1 cellular context compared by ENCODE assay signal in the genomic region with DNA sequence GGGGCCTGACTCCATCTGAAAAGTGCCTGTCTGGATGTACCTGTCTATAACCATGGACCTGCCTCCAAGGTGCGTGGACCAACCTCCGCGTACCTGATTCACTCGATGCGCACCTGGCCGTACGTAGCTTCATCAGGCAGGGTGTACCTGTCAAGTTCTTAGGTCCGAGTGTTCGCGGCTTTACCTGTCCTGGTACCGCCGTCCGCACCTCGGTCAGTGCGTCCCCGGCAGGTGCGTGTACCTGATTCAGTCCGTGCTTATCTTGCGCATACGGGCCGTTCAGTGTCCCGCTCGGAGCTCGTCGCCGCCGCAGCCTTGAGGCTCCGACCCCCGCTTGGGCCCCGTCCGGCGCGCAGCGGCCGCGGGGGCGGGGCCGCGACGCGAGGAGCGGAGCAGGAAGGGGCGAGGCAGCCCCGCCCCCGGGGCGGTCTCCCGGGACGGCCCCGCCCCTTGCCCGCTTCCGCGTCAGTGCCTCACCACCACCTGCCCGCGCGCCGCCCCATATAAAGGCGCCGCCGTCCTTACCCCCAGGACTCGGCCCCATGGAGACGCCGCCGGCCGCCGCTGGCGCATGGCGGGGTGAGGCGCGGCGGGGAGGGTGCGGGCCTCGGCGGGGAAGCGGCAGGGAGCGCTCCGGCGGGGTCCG.
TF ChIP-seq lines count a peak whose summit lies in the region.

A gene (plus strand): TSS at position 530 of the 646 bp plus-strand sequence. CDS start 917 bp downstream, outside the sequence.

TF ChIP-seq in HepG2, 621 proteins besides CTCF, POLR2A, EP300 and RAD21 (continued from another document and continues in another):
- TF ChIP-seq, protein P1, sequence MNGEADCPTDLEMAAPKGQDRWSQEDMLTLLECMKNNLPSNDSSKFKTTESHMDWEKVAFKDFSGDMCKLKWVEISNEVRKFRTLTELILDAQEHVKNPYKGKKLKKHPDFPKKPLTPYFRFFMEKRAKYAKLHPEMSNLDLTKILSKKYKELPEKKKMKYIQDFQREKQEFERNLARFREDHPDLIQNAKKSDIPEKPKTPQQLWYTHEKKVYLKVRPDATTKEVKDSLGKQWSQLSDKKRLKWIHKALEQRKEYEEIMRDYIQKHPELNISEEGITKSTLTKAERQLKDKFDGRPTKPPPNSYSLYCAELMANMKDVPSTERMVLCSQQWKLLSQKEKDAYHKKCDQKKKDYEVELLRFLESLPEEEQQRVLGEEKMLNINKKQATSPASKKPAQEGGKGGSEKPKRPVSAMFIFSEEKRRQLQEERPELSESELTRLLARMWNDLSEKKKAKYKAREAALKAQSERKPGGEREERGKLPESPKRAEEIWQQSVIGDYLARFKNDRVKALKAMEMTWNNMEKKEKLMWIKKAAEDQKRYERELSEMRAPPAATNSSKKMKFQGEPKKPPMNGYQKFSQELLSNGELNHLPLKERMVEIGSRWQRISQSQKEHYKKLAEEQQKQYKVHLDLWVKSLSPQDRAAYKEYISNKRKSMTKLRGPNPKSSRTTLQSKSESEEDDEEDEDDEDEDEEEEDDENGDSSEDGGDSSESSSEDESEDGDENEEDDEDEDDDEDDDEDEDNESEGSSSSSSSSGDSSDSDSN (CRISPR knock-in tag; IDR thresholded peaks at IDR 0.05): peak; percentile 33; the same call in 1 of the 2 replicates
- TF ChIP-seq, protein P2, sequence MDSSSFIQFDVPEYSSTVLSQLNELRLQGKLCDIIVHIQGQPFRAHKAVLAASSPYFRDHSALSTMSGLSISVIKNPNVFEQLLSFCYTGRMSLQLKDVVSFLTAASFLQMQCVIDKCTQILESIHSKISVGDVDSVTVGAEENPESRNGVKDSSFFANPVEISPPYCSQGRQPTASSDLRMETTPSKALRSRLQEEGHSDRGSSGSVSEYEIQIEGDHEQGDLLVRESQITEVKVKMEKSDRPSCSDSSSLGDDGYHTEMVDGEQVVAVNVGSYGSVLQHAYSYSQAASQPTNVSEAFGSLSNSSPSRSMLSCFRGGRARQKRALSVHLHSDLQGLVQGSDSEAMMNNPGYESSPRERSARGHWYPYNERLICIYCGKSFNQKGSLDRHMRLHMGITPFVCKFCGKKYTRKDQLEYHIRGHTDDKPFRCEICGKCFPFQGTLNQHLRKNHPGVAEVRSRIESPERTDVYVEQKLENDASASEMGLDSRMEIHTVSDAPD (CRISPR knock-in tag; IDR thresholded peaks at IDR 0.05): peak; percentile 54; the same call in 1 of the 2 replicates
- TF ChIP-seq POLR2G (IDR thresholded peaks at IDR 0.05; ENCODE audit: low read depth, low read length) (peak; percentile 96), RCOR2 (CRISPR knock-in tag; IDR thresholded peaks at IDR 0.05) (no peak), CBX5 (CRISPR knock-in tag; IDR thresholded peaks at IDR 0.05; ENCODE audit: borderline replicate concordance) (0 out of 2 replicates have a peak, but pooled peaks have one; percentile 17), ZNF792 (CRISPR knock-in tag; IDR thresholded peaks at IDR 0.05) (0 out of 2 replicates have a peak, but pooled peaks have one; percentile 61), ZMYM3 (CRISPR knock-in tag; IDR thresholded peaks at IDR 0.05) (no peak), HOXA9 (CRISPR knock-in tag; IDR thresholded peaks at IDR 0.05; ENCODE audit: borderline replicate concordance) (0 out of 2 replicates have a peak, but pooled peaks have one; percentile 31), ZBTB42 (CRISPR knock-in tag; IDR thresholded peaks at IDR 0.05) (no peak), ZNF331 (CRISPR knock-in tag; IDR thresholded peaks at IDR 0.05) (peak; percentile 68; the same call in 1 of the 2 replicates), MZF1 (CRISPR knock-in tag; IDR thresholded peaks at IDR 0.05; ENCODE audit: borderline replicate concordance) (no peak), GATA4 (IDR thresholded peaks at IDR 0.05; ENCODE audit: borderline replicate concordance, low read depth) (peak; percentile 77; the same call in 1 of the 2 replicates), ZNF891 (CRISPR knock-in tag; IDR thresholded peaks at IDR 0.05) (no peak), TSC22D2 (CRISPR knock-in tag; IDR thresholded peaks at IDR 0.05; ENCODE audit: borderline replicate concordance) (peak; percentile 73; the same call in 1 of the 2 replicates), ZNF558 (CRISPR knock-in tag; IDR thresholded peaks at IDR 0.05; ENCODE audit: borderline replicate concordance) (0 out of 2 replicates have a peak, but pooled peaks have one; percentile 66), ZNF615 (CRISPR knock-in tag; IDR thresholded peaks at IDR 0.05; ENCODE audit: borderline replicate concordance) (no peak), JUN (CRISPR knock-in tag; IDR thresholded peaks at IDR 0.05) (no peak), ZNF234 (CRISPR knock-in tag; conservative IDR thresholded peaks at IDR 0.05) (0 out of 2 replicates have a peak, but pooled peaks have one; percentile 29), ZNF292 (CRISPR knock-in tag; IDR thresholded peaks at IDR 0.05; ENCODE audit: borderline replicate concordance, low read depth) (no peak), ZNF768 (CRISPR knock-in tag; IDR thresholded peaks at IDR 0.05) (0 out of 2 replicates have a peak, but pooled peaks have one; percentile 15), ZNF329 (CRISPR knock-in tag; IDR thresholded peaks at IDR 0.05; ENCODE audit: low read depth) (peak; percentile 54; the same call in 1 of the 2 replicates), ZNF569 (CRISPR knock-in tag; IDR thresholded peaks at IDR 0.05; ENCODE audit: borderline replicate concordance) (no peak), ZBTB7B (CRISPR knock-in tag; IDR thresholded peaks at IDR 0.05) (no peak), ZKSCAN8 (CRISPR knock-in tag; IDR thresholded peaks at IDR 0.05; ENCODE audit: borderline replicate concordance) (no peak), ZNF446 (CRISPR knock-in tag; IDR thresholded peaks at IDR 0.05) (0 out of 2 replicates have a peak, but pooled peaks have one; percentile 23), AGO2 (optimal IDR thresholded peaks at IDR 0.05; ENCODE audit: low read depth, low read length) (no peak), ARNT (IDR thresholded peaks at IDR 0.05) (no peak), SP4 (CRISPR knock-in tag; IDR thresholded peaks at IDR 0.05) (peak; percentile 98)
- TF ChIP-seq, protein P3, sequence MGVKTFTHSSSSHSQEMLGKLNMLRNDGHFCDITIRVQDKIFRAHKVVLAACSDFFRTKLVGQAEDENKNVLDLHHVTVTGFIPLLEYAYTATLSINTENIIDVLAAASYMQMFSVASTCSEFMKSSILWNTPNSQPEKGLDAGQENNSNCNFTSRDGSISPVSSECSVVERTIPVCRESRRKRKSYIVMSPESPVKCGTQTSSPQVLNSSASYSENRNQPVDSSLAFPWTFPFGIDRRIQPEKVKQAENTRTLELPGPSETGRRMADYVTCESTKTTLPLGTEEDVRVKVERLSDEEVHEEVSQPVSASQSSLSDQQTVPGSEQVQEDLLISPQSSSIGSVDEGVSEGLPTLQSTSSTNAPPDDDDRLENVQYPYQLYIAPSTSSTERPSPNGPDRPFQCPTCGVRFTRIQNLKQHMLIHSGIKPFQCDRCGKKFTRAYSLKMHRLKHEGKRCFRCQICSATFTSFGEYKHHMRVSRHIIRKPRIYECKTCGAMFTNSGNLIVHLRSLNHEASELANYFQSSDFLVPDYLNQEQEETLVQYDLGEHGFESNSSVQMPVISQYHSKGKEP (CRISPR knock-in tag; IDR thresholded peaks at IDR 0.05): 0 out of 2 replicates have a peak, but pooled peaks have one; percentile 36
- TF ChIP-seq, protein P4, sequence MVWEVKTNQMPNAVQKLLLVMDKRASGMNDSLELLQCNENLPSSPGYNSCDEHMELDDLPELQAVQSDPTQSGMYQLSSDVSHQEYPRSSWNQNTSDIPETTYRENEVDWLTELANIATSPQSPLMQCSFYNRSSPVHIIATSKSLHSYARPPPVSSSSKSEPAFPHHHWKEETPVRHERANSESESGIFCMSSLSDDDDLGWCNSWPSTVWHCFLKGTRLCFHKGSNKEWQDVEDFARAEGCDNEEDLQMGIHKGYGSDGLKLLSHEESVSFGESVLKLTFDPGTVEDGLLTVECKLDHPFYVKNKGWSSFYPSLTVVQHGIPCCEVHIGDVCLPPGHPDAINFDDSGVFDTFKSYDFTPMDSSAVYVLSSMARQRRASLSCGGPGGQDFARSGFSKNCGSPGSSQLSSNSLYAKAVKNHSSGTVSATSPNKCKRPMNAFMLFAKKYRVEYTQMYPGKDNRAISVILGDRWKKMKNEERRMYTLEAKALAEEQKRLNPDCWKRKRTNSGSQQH (CRISPR knock-in tag; IDR thresholded peaks at IDR 0.05; ENCODE audit: low read depth): 0 out of 2 replicates have a peak, but pooled peaks have one; percentile 30
- TF ChIP-seq, protein P5, sequence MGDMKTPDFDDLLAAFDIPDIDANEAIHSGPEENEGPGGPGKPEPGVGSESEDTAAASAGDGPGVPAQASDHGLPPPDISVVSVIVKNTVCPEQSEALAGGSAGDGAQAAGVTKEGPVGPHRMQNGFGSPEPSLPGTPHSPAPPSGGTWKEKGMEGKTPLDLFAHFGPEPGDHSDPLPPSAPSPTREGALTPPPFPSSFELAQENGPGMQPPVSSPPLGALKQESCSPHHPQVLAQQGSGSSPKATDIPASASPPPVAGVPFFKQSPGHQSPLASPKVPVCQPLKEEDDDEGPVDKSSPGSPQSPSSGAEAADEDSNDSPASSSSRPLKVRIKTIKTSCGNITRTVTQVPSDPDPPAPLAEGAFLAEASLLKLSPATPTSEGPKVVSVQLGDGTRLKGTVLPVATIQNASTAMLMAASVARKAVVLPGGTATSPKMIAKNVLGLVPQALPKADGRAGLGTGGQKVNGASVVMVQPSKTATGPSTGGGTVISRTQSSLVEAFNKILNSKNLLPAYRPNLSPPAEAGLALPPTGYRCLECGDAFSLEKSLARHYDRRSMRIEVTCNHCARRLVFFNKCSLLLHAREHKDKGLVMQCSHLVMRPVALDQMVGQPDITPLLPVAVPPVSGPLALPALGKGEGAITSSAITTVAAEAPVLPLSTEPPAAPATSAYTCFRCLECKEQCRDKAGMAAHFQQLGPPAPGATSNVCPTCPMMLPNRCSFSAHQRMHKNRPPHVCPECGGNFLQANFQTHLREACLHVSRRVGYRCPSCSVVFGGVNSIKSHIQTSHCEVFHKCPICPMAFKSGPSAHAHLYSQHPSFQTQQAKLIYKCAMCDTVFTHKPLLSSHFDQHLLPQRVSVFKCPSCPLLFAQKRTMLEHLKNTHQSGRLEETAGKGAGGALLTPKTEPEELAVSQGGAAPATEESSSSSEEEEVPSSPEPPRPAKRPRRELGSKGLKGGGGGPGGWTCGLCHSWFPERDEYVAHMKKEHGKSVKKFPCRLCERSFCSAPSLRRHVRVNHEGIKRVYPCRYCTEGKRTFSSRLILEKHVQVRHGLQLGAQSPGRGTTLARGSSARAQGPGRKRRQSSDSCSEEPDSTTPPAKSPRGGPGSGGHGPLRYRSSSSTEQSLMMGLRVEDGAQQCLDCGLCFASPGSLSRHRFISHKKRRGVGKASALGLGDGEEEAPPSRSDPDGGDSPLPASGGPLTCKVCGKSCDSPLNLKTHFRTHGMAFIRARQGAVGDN (CRISPR knock-in tag; IDR thresholded peaks at IDR 0.05): peak; percentile 70
- TF ChIP-seq, protein P6, sequence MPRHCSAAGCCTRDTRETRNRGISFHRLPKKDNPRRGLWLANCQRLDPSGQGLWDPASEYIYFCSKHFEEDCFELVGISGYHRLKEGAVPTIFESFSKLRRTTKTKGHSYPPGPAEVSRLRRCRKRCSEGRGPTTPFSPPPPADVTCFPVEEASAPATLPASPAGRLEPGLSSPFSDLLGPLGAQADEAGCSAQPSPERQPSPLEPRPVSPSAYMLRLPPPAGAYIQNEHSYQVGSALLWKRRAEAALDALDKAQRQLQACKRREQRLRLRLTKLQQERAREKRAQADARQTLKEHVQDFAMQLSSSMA (CRISPR knock-in tag; IDR thresholded peaks at IDR 0.05): no peak
- TF ChIP-seq, protein P7, sequence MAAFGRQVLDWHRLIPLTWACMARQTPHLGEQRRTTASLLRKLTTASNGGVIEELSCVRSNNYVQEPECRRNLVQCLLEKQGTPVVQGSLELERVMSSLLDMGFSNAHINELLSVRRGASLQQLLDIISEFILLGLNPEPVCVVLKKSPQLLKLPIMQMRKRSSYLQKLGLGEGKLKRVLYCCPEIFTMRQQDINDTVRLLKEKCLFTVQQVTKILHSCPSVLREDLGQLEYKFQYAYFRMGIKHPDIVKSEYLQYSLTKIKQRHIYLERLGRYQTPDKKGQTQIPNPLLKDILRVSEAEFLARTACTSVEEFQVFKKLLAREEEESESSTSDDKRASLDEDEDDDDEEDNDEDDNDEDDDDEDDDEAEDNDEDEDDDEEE (CRISPR knock-in tag; IDR thresholded peaks at IDR 0.05): no peak
- TF ChIP-seq, protein P8, sequence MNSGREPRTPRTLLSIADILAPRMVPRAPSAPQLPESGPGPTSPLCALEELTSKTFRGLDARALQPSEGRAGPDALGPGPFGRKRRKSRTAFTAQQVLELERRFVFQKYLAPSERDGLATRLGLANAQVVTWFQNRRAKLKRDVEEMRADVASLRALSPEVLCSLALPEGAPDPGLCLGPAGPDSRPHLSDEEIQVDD (CRISPR knock-in tag; IDR thresholded peaks at IDR 0.05; ENCODE audit: borderline replicate concordance): peak; percentile 61; the same call in 1 of the 2 replicates
- TF ChIP-seq, protein P9, sequence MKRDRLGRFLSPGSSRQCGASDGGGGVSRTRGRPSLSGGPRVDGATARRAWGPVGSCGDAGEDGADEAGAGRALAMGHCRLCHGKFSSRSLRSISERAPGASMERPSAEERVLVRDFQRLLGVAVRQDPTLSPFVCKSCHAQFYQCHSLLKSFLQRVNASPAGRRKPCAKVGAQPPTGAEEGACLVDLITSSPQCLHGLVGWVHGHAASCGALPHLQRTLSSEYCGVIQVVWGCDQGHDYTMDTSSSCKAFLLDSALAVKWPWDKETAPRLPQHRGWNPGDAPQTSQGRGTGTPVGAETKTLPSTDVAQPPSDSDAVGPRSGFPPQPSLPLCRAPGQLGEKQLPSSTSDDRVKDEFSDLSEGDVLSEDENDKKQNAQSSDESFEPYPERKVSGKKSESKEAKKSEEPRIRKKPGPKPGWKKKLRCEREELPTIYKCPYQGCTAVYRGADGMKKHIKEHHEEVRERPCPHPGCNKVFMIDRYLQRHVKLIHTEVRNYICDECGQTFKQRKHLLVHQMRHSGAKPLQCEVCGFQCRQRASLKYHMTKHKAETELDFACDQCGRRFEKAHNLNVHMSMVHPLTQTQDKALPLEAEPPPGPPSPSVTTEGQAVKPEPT (CRISPR knock-in tag; IDR thresholded peaks at IDR 0.05; ENCODE audit: low read depth): no peak
- TF ChIP-seq, protein P10, sequence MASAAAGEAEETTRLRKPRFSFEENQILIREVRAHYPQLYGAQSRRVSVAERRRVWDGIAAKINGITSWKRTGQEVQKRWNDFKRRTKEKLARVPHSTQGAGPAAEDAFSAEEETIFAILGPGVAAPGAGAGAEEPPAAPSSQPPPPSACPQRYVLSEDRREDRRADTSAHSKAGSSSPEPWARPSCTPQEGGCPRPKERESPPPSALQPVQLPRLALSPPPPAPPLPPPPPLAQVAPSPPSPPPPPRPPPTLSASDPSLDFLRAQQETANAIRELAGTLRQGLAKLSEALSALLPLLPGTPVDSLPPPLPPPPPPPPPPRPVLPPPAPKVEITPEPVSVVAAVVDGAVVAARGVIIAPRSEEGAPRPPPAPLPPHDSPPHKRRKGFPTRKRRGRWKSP (CRISPR knock-in tag; IDR thresholded peaks at IDR 0.05): 0 out of 2 replicates have a peak, but pooled peaks have one; percentile 52
- TF ChIP-seq, protein P11, sequence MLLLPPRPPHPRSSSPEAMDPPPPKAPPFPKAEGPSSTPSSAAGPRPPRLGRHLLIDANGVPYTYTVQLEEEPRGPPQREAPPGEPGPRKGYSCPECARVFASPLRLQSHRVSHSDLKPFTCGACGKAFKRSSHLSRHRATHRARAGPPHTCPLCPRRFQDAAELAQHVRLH (CRISPR knock-in tag; IDR thresholded peaks at IDR 0.05; ENCODE audit: borderline replicate concordance, low read depth): no peak
